Comparison of ENCODE assay signal across 8 cellular contexts in the genomic region with DNA sequence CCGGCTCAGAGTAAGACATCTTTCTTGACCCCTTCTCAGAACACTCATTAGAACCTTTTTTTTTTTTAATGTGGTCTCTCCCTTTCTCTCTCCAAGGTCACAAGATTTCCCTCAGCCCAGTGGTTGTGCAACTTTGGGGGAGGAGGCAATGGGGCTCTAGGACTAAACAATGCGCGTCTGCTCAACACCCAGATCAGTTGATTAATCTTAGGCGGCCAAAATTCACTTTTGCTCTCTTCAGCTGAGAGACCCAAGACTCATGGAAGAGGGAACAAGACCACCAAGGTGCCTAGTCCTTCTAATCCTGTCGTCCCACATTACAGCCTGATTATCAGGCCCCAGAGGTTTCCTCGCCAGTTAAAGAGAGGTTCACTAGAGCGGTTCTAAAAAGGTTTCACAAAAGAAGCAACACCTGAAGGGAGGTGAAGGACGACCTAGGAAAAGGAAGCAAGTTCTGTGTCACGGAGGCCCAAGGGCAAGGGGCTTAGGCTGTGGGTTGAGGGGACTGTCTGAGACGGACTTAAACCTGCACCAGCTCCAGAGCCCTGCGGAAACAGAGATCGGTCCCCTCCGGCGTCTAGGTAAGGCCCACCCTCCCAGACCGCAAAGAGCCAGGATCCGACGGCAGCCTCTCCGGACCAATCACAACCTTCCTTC. TPM values are rescaled to one million over a fixed set of nuclear protein-coding genes. Genes with fewer than 3 reads are reported as not detected.
DNase-seq lines count a peak whose midpoint lies in the region; ATAC-seq, FAIRE-seq and TF ChIP-seq lines count a peak whose summit lies in the region.

No MANE protein-coding gene starts in this region.

- H3K36me3 Mint-ChIP-seq in activated T-cell treated with anti-CD3 and anti-CD28 coated beads, Interleukin-2, amount 50 U/mL, for 24 hours (ENCODE audit: low read depth) = peaks cover 30% of the 10 kb centered on the region

- peak overlapping the region; percentile 55 to 91 (median 70) for H3K4me3 ChIP-seq in H1 (ENCODE audit: extremely low read depth in 1 of 4, insufficient read depth in 2 of 4, low read depth in 3 of 4, low read length in 4 of 4)
- H3K4me3 ChIP-seq in mucosa of stomach (ENCODE audit: low read length) = peak overlapping the region; percentile 68

- H3K14ac ChIP-seq in H1 (ENCODE audit: insufficient read length) = no peak overlapping the region

- DNase-seq in activated T-cell treated with anti-CD3 and anti-CD28 coated beads, Interleukin-2, amount 50 U/mL, for 24 hours = no peak
- no peak for DNase-seq in activated T-cell treated with anti-CD3 and anti-CD28 coated beads, Interleukin-2, amount 50 U/mL, for 1 hour
- DNase-seq in RKO (ENCODE audit: low spot score) (peak; percentile 58), H1 (ENCODE audit: low read depth in 1 of 2, low spot score in 2 of 2) (peak in 1 of 2 experiments; percentile 47), KBM-7 (no peak)
- no peak for DNase-seq in activated CD4-positive, alpha-beta T cell treated with anti-CD3 and anti-CD28 coated beads for 4 hours

- H3K27ac ChIP-seq in H1 (ENCODE audit: low read depth, low read length) = peak overlapping the region; percentile 54; the same call in 1 of the 2 replicates

- H4K20me1 ChIP-seq in H1 (replicated peaks in 1 of 2; ENCODE audit: control insufficient read depth in 1 of 2, insufficient read depth in 2 of 2, low read length in 2 of 2) = peaks cover 0 to 3% of the 10 kb centered on the region in 2 experiments

- peak overlapping the region; percentile 79 for H3K4ac ChIP-seq in H1 (replicated peaks; ENCODE audit: insufficient read length, low read depth, low read length)

- no peak overlapping the region for H2AK5ac ChIP-seq in H1 (ENCODE audit: low read depth, low read length)

- peaks cover 50% of the 10 kb centered on the region for H3K4me1 Mint-ChIP-seq in activated T-cell treated with anti-CD3 and anti-CD28 coated beads, Interleukin-2, amount 50 U/mL, for 24 hours (ENCODE audit: low read depth)

- no peak overlapping the region for H3K23ac ChIP-seq in H1 (ENCODE audit: insufficient read length)

- H3K4me1 ChIP-seq in H1 (replicated peaks in 1 of 4; ENCODE audit: control insufficient read depth in 3 of 4, insufficient read depth in 4 of 4, low read length in 3 of 4) (peaks cover 11 to 44% (median 21%) of the 10 kb centered on the region in 4 experiments), mucosa of stomach (ENCODE audit: control insufficient read depth, insufficient read depth, low read length) (peaks cover 30% of the 10 kb centered on the region)

- no peak for TF ChIP-seq EP300 in H1 (IDR thresholded peaks at IDR 0.05; ENCODE audit: borderline replicate concordance in 1 of 2, low read depth in 2 of 2, low read length in 2 of 2)

- in situ Hi-C loops in KBM-7 (cut with MboI; ENCODE audit: low pct_unique_long_range_greater_than_20kb, low sequenced_read_pairs) = no loop called here

- H3K9me3 ChIP-seq in H1 (ENCODE audit: insufficient read depth in 2 of 2, low read depth in 1 of 2, low read length in 1 of 2) = no peaks in the 10 kb centered on the region
- no peaks in the 10 kb centered on the region for H3K9me3 ChIP-seq in mucosa of stomach (ENCODE audit: control insufficient read depth, low read length)

- H3K27me3 ChIP-seq in H1 (replicated peaks in 1 of 4; ENCODE audit: control insufficient read depth in 3 of 4, extremely low read depth in 1 of 4, insufficient read depth in 3 of 4, low read length in 3 of 4) = no peaks in the 10 kb centered on the region
- no peaks in the 10 kb centered on the region for H3K27me3 ChIP-seq in mucosa of stomach (ENCODE audit: control insufficient read depth, insufficient read depth, low read length)

- H3K79me1 ChIP-seq in H1 (ENCODE audit: low read depth, low read length) = peaks cover 13% of the 10 kb centered on the region

- peak overlapping the region; percentile 78 to 98 for H3K4me2 ChIP-seq in H1 (ENCODE audit: insufficient read depth in 1 of 2, low read depth in 2 of 2, low read length in 2 of 2)

- peak overlapping the region; percentile 73 for H3K56ac ChIP-seq in H1 (replicated peaks; ENCODE audit: insufficient read length, low read depth, low read length)

- no peak overlapping the region for H2BK15ac ChIP-seq in H1 (ENCODE audit: low read length)

- FAIRE-seq in H1 (lab: Jason Lieb, UNC) = no peak

- peak in 1 of 2 experiments; percentile 81; a peak in 2 of 3 replicates for TF ChIP-seq POLR2A in H1 (IDR thresholded peaks at IDR 0.05; ENCODE audit: control extremely low read depth in 1 of 2, low read depth in 2 of 2, low read length in 2 of 2)

- peak overlapping the region; percentile 87 for H4K5ac ChIP-seq in H1 (ENCODE audit: insufficient read length, low read depth, low read length)

- peak overlapping the region; percentile 65; the same call in 1 of the 2 replicates for H2BK12ac ChIP-seq in H1 (ENCODE audit: low read depth, low read length)

- no peak overlapping the region for H2AFZ ChIP-seq in H1 (ENCODE audit: low read length)

- H2BK20ac ChIP-seq in H1 (ENCODE audit: low read length) = 0 out of 2 replicates have a peak overlapping the region, but pooled peaks have one; percentile 72

- peak overlapping the region; percentile 78 for H3K18ac ChIP-seq in H1 (ENCODE audit: extremely low read depth, low read length)

- H3K23me2 ChIP-seq in H1 (ENCODE audit: low read depth, low read length) = peaks cover 22% of the 10 kb centered on the region

- TF ChIP-seq RAD21 in H1 (IDR thresholded peaks at IDR 0.05 in 1 of 2, conservative IDR thresholded peaks at IDR 0.05 in 1 of 2; ENCODE audit: low read depth in 2 of 2, low read length in 2 of 2) = no peak

- 10% methylated on average over 18 of the region's 18 CpGs; no CpG with 5 or more reads in 1 of the 2 experiments for WGBS in H1 (ENCODE audit: extremely low coverage in 1 of 2, insufficient coverage in 1 of 2, insufficient read length in 1 of 2, insufficient replicate concordance in 2 of 2, low coverage in 1 of 2, low lambda C conversion rate in 2 of 2, missing lambda C conversion rate in 1 of 2), 2 experiments

- H3K4me3 Mint-ChIP-seq in activated T-cell treated with anti-CD3 and anti-CD28 coated beads, Interleukin-2, amount 50 U/mL, for 24 hours = peak overlapping the region; percentile 92

- H3K9me3 Mint-ChIP-seq in activated T-cell treated with anti-CD3 and anti-CD28 coated beads, Interleukin-2, amount 50 U/mL, for 24 hours = no peaks in the 10 kb centered on the region

- H3K9ac ChIP-seq in H1 (replicated peaks in 1 of 4; ENCODE audit: extremely low read depth in 1 of 4, low read depth in 3 of 4, low read length in 3 of 4) (peak overlapping the region; percentile 8 to 84 (median 52)), mucosa of stomach (ENCODE audit: low read length) (peak overlapping the region; percentile 81)

- TF ChIP-seq CTCF in H1 (IDR thresholded peaks at IDR 0.05; ENCODE audit: control extremely low read depth in 1 of 3, insufficient read depth in 1 of 3, low read depth in 1 of 3, low read length in 3 of 3) = no peak

- no peak overlapping the region for H4K8ac ChIP-seq in H1 (ENCODE audit: extremely low read depth, insufficient read depth, low read length)

- POLR2A ChIA-PET in H1 (lab: Charles Lee; ENCODE audit: partially characterized antibody) = interaction anchor here (0.8 to 67.0 kb wide), 23 partner anchors 12 to 613 kb away, joined by 3 to 3397 read pairs (median 5); partner anchors contain the start of genes AAAS, ATF7, ATP5MC2 and PCBP2

- peaks cover 0 to 11% (median 4%) of the 10 kb centered on the region in 4 experiments; a peak in 5 of 8 replicates for H3K36me3 ChIP-seq in H1 (ENCODE audit: control insufficient read depth in 2 of 4, insufficient read depth in 4 of 4, low read length in 3 of 4)
- no peaks in the 10 kb centered on the region for H3K36me3 ChIP-seq in mucosa of stomach (ENCODE audit: control insufficient read depth, insufficient read depth, low read length)

- H3K79me2 ChIP-seq in H1 (ENCODE audit: control insufficient read depth in 1 of 2, insufficient read depth in 2 of 2, low read length in 2 of 2) = peaks cover 0 to 30% of the 10 kb centered on the region in 2 experiments; a peak in 2 of 4 replicates

- H2BK120ac ChIP-seq in H1 (replicated peaks; ENCODE audit: low read depth, low read length) = peak overlapping the region; percentile 57

- peak overlapping the region; percentile 94 for H4K91ac ChIP-seq in H1 (replicated peaks; ENCODE audit: insufficient read length, low read length)

- peak overlapping the region; percentile 36 for H2BK5ac ChIP-seq in H1 (ENCODE audit: low read depth, low read length)

- ATAC-seq in HG03135 (IDR thresholded peaks at IDR 0.05; ENCODE audit: unreplicated experiment) = no peak

- CTCF ChIA-PET in H1 (lab: Charles Lee; ENCODE audit: partially characterized antibody) = interaction anchor here (0.6 to 5.5 kb wide), 9 partner anchors 8 to 243 kb away, joined by 3 to 41 read pairs (median 4); partner anchors contain the start of gene AAAS

- no peaks in the 10 kb centered on the region for H3K27me3 Mint-ChIP-seq in activated T-cell treated with anti-CD3 and anti-CD28 coated beads, Interleukin-2, amount 50 U/mL, for 24 hours

- H3K27ac Mint-ChIP-seq in activated T-cell treated with anti-CD3 and anti-CD28 coated beads, Interleukin-2, amount 50 U/mL, for 24 hours = peak overlapping the region; percentile 99

RNA-seq across cellular contexts. Expression of gene TARBP2, which starts 0.8 kb away (rescaled TPM):
- total RNA-seq in H1 (2021; fragmentation: NEBNext Ultra II Directional; extraction: Animal tissue kit (Norgen Biotek cat#: 25700)) = 66.1 and 69.9 TPM in 2 replicates
- 122 and 135 TPM in 2 replicates for polyA plus RNA-seq in H1 (2011; rRNA removed)
- polyA plus RNA-seq in H1 (2011; cell fraction: cytosol; rRNA removed) = 116 TPM
- 195 TPM for polyA plus RNA-seq in H1 (2011; cell fraction: nucleus; rRNA removed)
- polyA plus RNA-seq in H1 (2012, experiment 1 of 2) = 62.0 to 84.4 TPM (median 79.7 TPM) in 4 replicates
- 104 TPM for polyA plus RNA-seq in H1 (2012, experiment 2 of 2)
- polyA plus RNA-seq in H1 (2013, experiment 1 of 2) = 41.8 TPM
- 36.4 TPM for polyA plus RNA-seq in H1 (2013, experiment 2 of 2)
- polyA minus RNA-seq in H1 (2011; rRNA and poly(A)+ RNA removed) = 42.1 and 48.2 TPM in 2 replicates
- 38.6 TPM for polyA minus RNA-seq in H1 (2011; cell fraction: cytosol; rRNA and poly(A)+ RNA removed)
- polyA minus RNA-seq in H1 (2011; cell fraction: nucleus; rRNA and poly(A)+ RNA removed) = 65.6 TPM

RNA-seq across cellular contexts. Expression of gene MAP3K12, which starts 1.0 kb away (rescaled TPM):
- 21.4 and 23.4 TPM in 2 replicates for total RNA-seq in H1 (2021; fragmentation: NEBNext Ultra II Directional; extraction: Animal tissue kit (Norgen Biotek cat#: 25700))
- polyA plus RNA-seq in H1 (2011; rRNA removed) = 42.7 and 54.1 TPM in 2 replicates
- polyA plus RNA-seq in H1 (2011; cell fraction: cytosol; rRNA removed) = 37.7 TPM
- 232 TPM for polyA plus RNA-seq in H1 (2011; cell fraction: nucleus; rRNA removed)
- 31.0 to 35.0 TPM (median 33.4 TPM) in 4 replicates for polyA plus RNA-seq in H1 (2012, experiment 1 of 2)
- polyA plus RNA-seq in H1 (2012, experiment 2 of 2) = 14.6 TPM
- polyA plus RNA-seq in H1 (2013, experiment 1 of 2) = 20.2 TPM
- polyA plus RNA-seq in H1 (2013, experiment 2 of 2) = 15.6 TPM
- 28.1 and 35.5 TPM in 2 replicates for polyA minus RNA-seq in H1 (2011; rRNA and poly(A)+ RNA removed)
- 16.5 TPM for polyA minus RNA-seq in H1 (2011; cell fraction: cytosol; rRNA and poly(A)+ RNA removed)
- polyA minus RNA-seq in H1 (2011; cell fraction: nucleus; rRNA and poly(A)+ RNA removed) = 48.2 TPM

RNA-seq across cellular contexts. Expression of gene NPFF, which starts 7.0 kb away (rescaled TPM):
- total RNA-seq in H1 (2021; fragmentation: NEBNext Ultra II Directional; extraction: Animal tissue kit (Norgen Biotek cat#: 25700)) = 0.80 TPM in 1 of 2 replicates, not detected in the other
- not detected in 2 replicates for polyA plus RNA-seq in H1 (2011; rRNA removed)
- polyA plus RNA-seq in H1 (2011; cell fraction: cytosol; rRNA removed) = not detected
- not detected for polyA plus RNA-seq in H1 (2011; cell fraction: nucleus; rRNA removed)
- polyA plus RNA-seq in H1 (2012, experiment 1 of 2) = 0.42 to 1.6 TPM (median 0.61 TPM) in 3 of 4 replicates, not detected in the other
- not detected for polyA plus RNA-seq in H1 (2012, experiment 2 of 2)
- 0.36 TPM for polyA plus RNA-seq in H1 (2013, experiment 1 of 2)
- polyA plus RNA-seq in H1 (2013, experiment 2 of 2) = 0.50 TPM
- not detected in 2 replicates for polyA minus RNA-seq in H1 (2011; rRNA and poly(A)+ RNA removed)
- not detected for polyA minus RNA-seq in H1 (2011; cell fraction: cytosol; rRNA and poly(A)+ RNA removed)
- polyA minus RNA-seq in H1 (2011; cell fraction: nucleus; rRNA and poly(A)+ RNA removed) = not detected

RNA-seq across cellular contexts. Expression of gene PCBP2, which starts 48.3 kb away (rescaled TPM):
- 1,114 and 1,123 TPM in 2 replicates for total RNA-seq in H1 (2021; fragmentation: NEBNext Ultra II Directional; extraction: Animal tissue kit (Norgen Biotek cat#: 25700))
- polyA plus RNA-seq in H1 (2011; rRNA removed) = 470 and 473 TPM in 2 replicates
- polyA plus RNA-seq in H1 (2011; cell fraction: cytosol; rRNA removed) = 420 TPM
- 526 TPM for polyA plus RNA-seq in H1 (2011; cell fraction: nucleus; rRNA removed)
- 987 to 1,115 TPM (median 1,028 TPM) in 4 replicates for polyA plus RNA-seq in H1 (2012, experiment 1 of 2)
- 1,117 TPM for polyA plus RNA-seq in H1 (2012, experiment 2 of 2)
- polyA plus RNA-seq in H1 (2013, experiment 1 of 2) = 462 TPM
- polyA plus RNA-seq in H1 (2013, experiment 2 of 2) = 458 TPM
- 887 and 924 TPM in 2 replicates for polyA minus RNA-seq in H1 (2011; rRNA and poly(A)+ RNA removed)
- polyA minus RNA-seq in H1 (2011; cell fraction: cytosol; rRNA and poly(A)+ RNA removed) = 748 TPM
- 484 TPM for polyA minus RNA-seq in H1 (2011; cell fraction: nucleus; rRNA and poly(A)+ RNA removed)

RNA-seq across cellular contexts. Expression of gene PRR13, which starts 58.7 kb away (rescaled TPM):
- total RNA-seq in H1 (2021; fragmentation: NEBNext Ultra II Directional; extraction: Animal tissue kit (Norgen Biotek cat#: 25700)) = 164 and 185 TPM in 2 replicates
- 80.4 and 82.9 TPM in 2 replicates for polyA plus RNA-seq in H1 (2011; rRNA removed)
- polyA plus RNA-seq in H1 (2011; cell fraction: cytosol; rRNA removed) = 86.1 TPM
- polyA plus RNA-seq in H1 (2011; cell fraction: nucleus; rRNA removed) = 58.7 TPM
- 198 to 336 TPM (median 208 TPM) in 4 replicates for polyA plus RNA-seq in H1 (2012, experiment 1 of 2)
- 220 TPM for polyA plus RNA-seq in H1 (2012, experiment 2 of 2)
- 264 TPM for polyA plus RNA-seq in H1 (2013, experiment 1 of 2)
- polyA plus RNA-seq in H1 (2013, experiment 2 of 2) = 272 TPM
- 56.8 and 82.3 TPM in 2 replicates for polyA minus RNA-seq in H1 (2011; rRNA and poly(A)+ RNA removed)
- 56.5 TPM for polyA minus RNA-seq in H1 (2011; cell fraction: cytosol; rRNA and poly(A)+ RNA removed)
- 35.3 TPM for polyA minus RNA-seq in H1 (2011; cell fraction: nucleus; rRNA and poly(A)+ RNA removed)
